ENCODE assay signal across 26 cellular contexts in genomic region chr1:207944571-207944970, GRCh38. TPM values are rescaled to one million over a fixed set of nuclear protein-coding genes. Genes with fewer than 3 reads are reported as not detected.
A peak's percentile ranks its signal among the peaks of the same experiment; 100 is the strongest.
DNase-seq lines count a peak whose midpoint lies in the region; TF ChIP-seq lines count a peak whose summit lies in the region.
"Had no signal": no experiment of that assay in that cellular context is flagged by ENCODE, and none has a peak within 500 bp of the region (broad histone marks: within the 10 kb centered on the region; RNA-seq: fewer than 3 reads in every experiment).

No MANE protein-coding gene starts in this region.

- no peaks in the 10 kb centered on the region for H3K27me3 ChIP-seq in SJSA1 (replicated peaks)
- H3K27me3 ChIP-seq: hepatocyte, right atrium auricular region, vagina had no signal

- H3K27me3 Mint-ChIP-seq in activated naive CD4-positive, alpha-beta T cell treated with anti-CD3 and anti-CD28 coated beads, Interleukin-2, amount 10 ng/mL, durations not matched to agents 7 days and 5 days, result peaks cover 33% of the 10 kb centered on the region

- H3K4me3 Mint-ChIP-seq in activated naive CD4-positive, alpha-beta T cell treated with anti-CD3 and anti-CD28 coated beads, Interleukin-2, amount 10 ng/mL, durations not matched to agents 7 days and 5 days, result no peak overlapping the region
- H3K4me3 Mint-ChIP-seq: activated CD4-positive, alpha-beta T cell treated with anti-CD3 and anti-CD28 coated beads, Interleukin-2, amount 10 ng/mL, durations not matched to agents 24 days and 14 days; GM23338; naive thymus-derived CD4-positive, alpha-beta T cell; T-cell had no signal

- no peak overlapping the region for H3K4me3 ChIP-seq in SJSA1
- no peak overlapping the region for H3K4me3 ChIP-seq in fibroblast of pulmonary artery (replicated peaks; ENCODE audit: low read depth, low read length)
- H3K4me3 ChIP-seq: GM23338, hepatocyte, right atrium auricular region, vagina had no signal

- H3K36me3 ChIP-seq in SJSA1, result no peaks in the 10 kb centered on the region
- H3K36me3 ChIP-seq: right atrium auricular region, vagina had no signal

- CTCF ChIA-PET in activated naive CD4-positive, alpha-beta T cell treated with anti-CD3 and anti-CD28 coated beads, Interleukin-2, amount 10 ng/mL, durations not matched to agents 7 days and 5 days (lab: Charles Lee), result interaction anchor here (1.0 to 2.9 kb wide), 2 partner anchors 19 to 60 kb away, joined by 3 to 15 read pairs; no protein-coding TSS in a partner anchor

- H3K4me1 ChIP-seq in SJSA1 (replicated peaks), result peaks cover 52% of the 10 kb centered on the region

- no peaks in the 10 kb centered on the region for H3K4me1 Mint-ChIP-seq in activated naive CD4-positive, alpha-beta T cell treated with anti-CD3 and anti-CD28 coated beads, Interleukin-2, amount 10 ng/mL, durations not matched to agents 7 days and 5 days
- H3K4me1 Mint-ChIP-seq: activated CD4-positive, alpha-beta T cell treated with anti-CD3 and anti-CD28 coated beads, Interleukin-2, amount 10 ng/mL, durations not matched to agents 24 days and 14 days; GM23338; naive thymus-derived CD4-positive, alpha-beta T cell; T-cell had no signal

- TF ChIP-seq CTCF in fibroblast of pulmonary artery (IDR thresholded peaks at IDR 0.05; ENCODE audit: low read length, missing control alignments), result no peak

- H3K27ac ChIP-seq in SJSA1, result peak overlapping the region; percentile 65
- H3K27ac ChIP-seq: C4-2B, hepatocyte, right atrium auricular region, vagina had no signal

- H3K27ac Mint-ChIP-seq in activated naive CD4-positive, alpha-beta T cell treated with anti-CD3 and anti-CD28 coated beads, Interleukin-2, amount 10 ng/mL, durations not matched to agents 7 days and 5 days, result no peak overlapping the region
- H3K27ac Mint-ChIP-seq: activated CD4-positive, alpha-beta T cell treated with anti-CD3 and anti-CD28 coated beads, Interleukin-2, amount 10 ng/mL, durations not matched to agents 24 days and 14 days; GM23338; naive thymus-derived CD4-positive, alpha-beta T cell; T-cell had no signal

- DNase-seq in A172 (ENCODE audit: low spot score) (peak; percentile 76), HPDE6-E6E7 (ENCODE audit: extremely low spot score) (peak; percentile 42), SJSA1 (ENCODE audit: low read depth in 1 of 2, low spot score in 2 of 2) (peak in 1 of 2 experiments; percentile 59), fibroblast of pulmonary artery (ENCODE audit: low read depth) (peak; percentile 66), DMS153 (lab: John Stamatoyannopoulos, UW) (no peak), NCI-H524 treated with DMSO at 0.1 percent for 48 hours (lab: John Stamatoyannopoulos, UW) (no peak)
- no peak for DNase-seq in activated naive CD4-positive, alpha-beta T cell treated with anti-CD3 and anti-CD28 coated beads, Interleukin-2, amount 10 ng/mL, durations not matched to agents 7 days and 5 days
- no peak for DNase-seq in activated T-cell treated with anti-CD3 and anti-CD28 coated beads, Interleukin-2, amount 50 U/mL, for 48 hours
- DNase-seq: activated CD4-positive, alpha-beta T cell treated with anti-CD3 and anti-CD28 coated beads, Interleukin-2, amount 10 ng/mL, durations not matched to agents 24 days and 14 days; activated CD8-positive, alpha-beta memory T cell treated with anti-CD3 and anti-CD28 coated beads, Interleukin-2, amount 50 U/mL, for 48 hours; activated gamma-delta T cell treated with Interleukin-2 at 50 U/mL for 16 hours; amygdala; cerebellar nuclear complex; effector memory CD4-positive, alpha-beta T cell; kidney; mesendoderm; naive thymus-derived CD4-positive, alpha-beta T cell; NCI-H2029; NK-92 treated with Interleukin-12 subunit alpha and Interleukin-12 subunit beta, amount 100 ng/mL, for 24 hours; T-cell had no signal

- H3K36me3 Mint-ChIP-seq in activated naive CD4-positive, alpha-beta T cell treated with anti-CD3 and anti-CD28 coated beads, Interleukin-2, amount 10 ng/mL, durations not matched to agents 7 days and 5 days, result no peaks in the 10 kb centered on the region
- H3K36me3 Mint-ChIP-seq: naive thymus-derived CD4-positive, alpha-beta T cell; T-cell had no signal

- H3K9me3 ChIP-seq in SJSA1 (replicated peaks), result no peaks in the 10 kb centered on the region
- H3K9me3 ChIP-seq: right atrium auricular region, vagina had no signal

- no peaks in the 10 kb centered on the region for H3K9me3 Mint-ChIP-seq in activated naive CD4-positive, alpha-beta T cell treated with anti-CD3 and anti-CD28 coated beads, Interleukin-2, amount 10 ng/mL, durations not matched to agents 7 days and 5 days
- H3K9me3 Mint-ChIP-seq: activated CD4-positive, alpha-beta T cell treated with anti-CD3 and anti-CD28 coated beads, Interleukin-2, amount 10 ng/mL, durations not matched to agents 24 days and 14 days; GM23338; T-cell had no signal

RNA-seq across cellular contexts. Expression of gene CD34, which starts 33.6 kb away (rescaled TPM):
- 0.22 and 0.76 TPM in 2 replicates for total RNA-seq in A172 (2014; rRNA removed; shearing (Covaris generic))
- 0.11 and 0.44 TPM in 2 replicates for total RNA-seq in SJSA1 (2014; rRNA removed; shearing (Covaris generic))
- total RNA-seq: activated CD4-positive, alpha-beta T cell treated with anti-CD3 and anti-CD28 coated beads, Interleukin-2, amount 10 ng/mL, durations not matched to agents 24 days and 14 days; NCI-H460 had no signal

Comparison
In these comparisons a context has a peak if more than half of its experiments do, and no peak if none do; other contexts are left out.
1. DNase-seq: peak in A172 (single experiment), HPDE6-E6E7 (single experiment) and fibroblast of pulmonary artery (single experiment); none in activated naive CD4-positive, alpha-beta T cell treated with anti-CD3 and anti-CD28 coated beads, Interleukin-2, amount 10 ng/mL, durations not matched to agents 7 days and 5 days (single experiment), DMS153 (single experiment), NCI-H524 treated with DMSO at 0.1 percent for 48 hours (single experiment) and activated T-cell treated with anti-CD3 and anti-CD28 coated beads, Interleukin-2, amount 50 U/mL, for 48 hours (0 of 2).